In the genomic region with DNA sequence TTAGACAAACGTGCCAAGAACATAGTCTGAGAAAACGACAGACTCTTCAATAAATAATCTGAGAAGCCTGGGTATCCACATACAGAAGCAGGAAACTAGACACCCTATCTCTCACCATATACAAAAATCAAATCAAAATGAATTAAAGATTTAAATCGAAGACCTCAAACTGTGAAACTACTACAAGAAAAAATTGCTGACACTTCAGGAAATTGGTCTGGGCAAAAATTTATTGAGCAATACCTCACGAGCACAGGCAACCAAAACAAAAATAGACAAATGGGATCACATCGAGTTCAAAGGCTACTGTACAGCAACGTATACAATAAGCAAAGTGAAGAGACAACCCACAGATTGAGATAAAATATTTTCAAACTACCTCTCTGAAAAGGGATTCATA, we compare ENCODE assay signal across 33 cellular contexts.
"Had no signal": no experiment of that assay in that cellular context is flagged by ENCODE, and none has a peak within 500 bp of the region (broad histone marks: within the 10 kb centered on the region; RNA-seq: fewer than 3 reads in every experiment).

No MANE protein-coding gene starts in this region.

- H3K9me3 ChIP-seq: esophagus muscularis mucosa, gastrocnemius medialis had no signal

- H3K4me1 ChIP-seq: esophagus muscularis mucosa, foreskin keratinocyte, gastrocnemius medialis, heart left ventricle had no signal

- H3K27me3 ChIP-seq: brain microvascular endothelial cell, esophagus muscularis mucosa, foreskin keratinocyte, gastrocnemius medialis, heart left ventricle had no signal

- DNase-seq: activated CD4-positive, alpha-beta memory T cell treated with anti-CD3 and anti-CD28 coated beads, Interleukin-2, amount 10 ng/mL, durations not matched to agents 7 days and 5 days; activated CD4-positive, alpha-beta T cell treated with anti-CD3 and anti-CD28 coated beads for 1 hour; activated CD4-positive, alpha-beta T cell treated with anti-CD3 and anti-CD28 coated beads for 4 hours; activated CD4-positive, alpha-beta T cell treated with anti-CD3 and anti-CD28 coated beads, Interleukin-2, amount 10 ng/mL, durations not matched to agents 7 days and 5 days; activated CD4-positive, alpha-beta T cell treated with anti-CD3 and anti-CD28 coated beads, Interleukin-2, amount 50 U/mL, for 4 hours; activated CD8-positive, alpha-beta memory T cell treated with anti-CD3 and anti-CD28 coated beads, Interleukin-2, amount 50 U/mL, for 48 hours; activated effector memory CD4-positive, alpha-beta T cell treated with Interleukin-2 at 50 U/mL for 16 hours; activated gamma-delta T cell treated with Interleukin-2 at 50 U/mL for 16 hours; activated naive CD4-positive, alpha-beta T cell treated with anti-CD3 and anti-CD28 coated beads, Interleukin-2, amount 50 U/mL, for 16 hours; activated naive CD4-positive, alpha-beta T cell treated with Interleukin-2 at 50 U/mL for 16 hours; activated T-cell treated with anti-CD3 and anti-CD28 coated beads, Interleukin-2, amount 50 U/mL, for 4 hours; amniotic stem cell; anterior cingulate cortex; brain microvascular endothelial cell; caudate nucleus; cortex of kidney; dermis blood vessel endothelial cell; effector CD4-positive, alpha-beta T cell; effector memory CD8-positive, alpha-beta T cell; erythroblast; foreskin keratinocyte; gastrocnemius medialis; glutamatergic neuron; heart left ventricle; T-helper 1 cell; T-helper 17 cell had no signal

- ATAC-seq: activated T-cell treated with anti-CD3 and anti-CD28 coated beads, Interleukin-2, amount 50 U/mL, for 4 hours; activated T-helper 17 cell treated with anti-CD3 and anti-CD28 coated beads, Interleukin-2, amount 50 U/mL, for 72 hours; effector memory CD8-positive, alpha-beta T cell; foreskin keratinocyte; gastrocnemius medialis; heart left ventricle; T-helper 17 cell; WTC11 had no signal

- FAIRE-seq: astrocyte, colon, TTC549 had no signal

- H3K4me3 ChIP-seq: esophagus muscularis mucosa, gastrocnemius medialis, heart left ventricle had no signal

- H3K36me3 ChIP-seq: brain microvascular endothelial cell, esophagus muscularis mucosa, gastrocnemius medialis, heart left ventricle had no signal

- H3K27ac ChIP-seq: brain microvascular endothelial cell, esophagus muscularis mucosa, foreskin keratinocyte, gastrocnemius medialis, heart left ventricle, VCaP had no signal
